Comparison of ENCODE assay signal across 25 cellular contexts in the genomic region with DNA sequence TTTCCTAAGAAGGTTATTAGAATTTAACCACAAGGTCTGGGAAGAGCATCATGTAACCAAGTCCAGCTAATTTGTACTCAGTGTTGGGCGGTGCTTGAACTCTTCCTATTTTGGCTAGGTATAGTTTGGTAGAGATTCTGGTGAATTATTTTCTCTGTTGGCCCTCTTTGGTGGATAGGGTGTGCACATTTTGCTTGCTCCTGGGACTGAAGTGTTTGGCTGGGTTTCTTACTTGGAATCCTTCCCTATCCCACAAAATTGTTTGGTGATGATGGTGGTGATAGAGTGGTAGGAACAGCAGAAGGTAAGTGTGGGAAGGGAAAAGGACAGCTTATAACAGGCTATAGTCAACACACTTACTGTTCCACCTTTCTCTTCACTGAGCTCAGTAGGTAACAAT.
"Had no signal": no experiment of that assay in that cellular context is flagged by ENCODE, and none has a peak within 500 bp of the region (broad histone marks: within the 10 kb centered on the region; RNA-seq: fewer than 3 reads in every experiment).

No MANE protein-coding gene starts in this region.

- H3K4me3 Mint-ChIP-seq: activated naive CD8-positive, alpha-beta T cell; activated T-cell treated with anti-CD3 and anti-CD28 coated beads, Interleukin-2, amount 50 U/mL, for 24 hours; activated T-helper 17 cell treated with anti-CD3 and anti-CD28 coated beads, Interleukin-2, amount 50 U/mL, for 72 hours; naive thymus-derived CD4-positive, alpha-beta T cell; neural crest cell; type B pancreatic cell had no signal

- H3K36me3 ChIP-seq: adrenal gland, cardiac muscle cell, lower lobe of right lung, spleen, thoracic aorta, vagina had no signal

- H3K9me3 ChIP-seq: adrenal gland, body of pancreas, lower lobe of right lung, thoracic aorta, vagina had no signal

- H3K27ac Mint-ChIP-seq: activated naive CD8-positive, alpha-beta T cell; activated T-cell treated with anti-CD3 and anti-CD28 coated beads, Interleukin-2, amount 50 U/mL, for 24 hours; activated T-helper 17 cell treated with anti-CD3 and anti-CD28 coated beads, Interleukin-2, amount 50 U/mL, for 72 hours; naive thymus-derived CD4-positive, alpha-beta T cell; type B pancreatic cell had no signal

- H3K4me1 Mint-ChIP-seq: activated T-helper 17 cell treated with anti-CD3 and anti-CD28 coated beads, Interleukin-2, amount 50 U/mL, for 72 hours; naive thymus-derived CD4-positive, alpha-beta T cell; neural crest cell had no signal

- H3K4me3 ChIP-seq: adrenal gland, body of pancreas, cardiac muscle cell, lower lobe of right lung, spleen, thoracic aorta, vagina had no signal

- DNase-seq: activated CD4-positive, alpha-beta T cell treated with anti-CD3 and anti-CD28 coated beads for 1 hour; activated CD8-positive, alpha-beta memory T cell treated with anti-CD3 and anti-CD28 coated beads for 24 hours; activated CD8-positive, alpha-beta memory T cell treated with anti-CD3 and anti-CD28 coated beads, Interleukin-2, amount 50 U/mL, for 4 hours; activated T-cell treated with anti-CD3 and anti-CD28 coated beads, Interleukin-2, amount 50 U/mL, for 24 hours; adrenal gland; body of pancreas; hypothalamus; left cardiac atrium; lower lobe of right lung; mesendoderm; naive thymus-derived CD4-positive, alpha-beta T cell; occipital lobe; spleen; stimulated activated CD4-positive, alpha-beta T cell treated with anti-CD3 and anti-CD28 coated beads, Interleukin-4, amount 100 ng/mL, for 1 hour; stimulated activated naive CD4-positive, alpha-beta T cell; T-helper 1 cell; T-helper 9 cell had no signal

- H3K4me1 ChIP-seq: adrenal gland, spleen, vagina had no signal

- H3K27me3 ChIP-seq: adrenal gland, body of pancreas, cardiac muscle cell, spleen, vagina had no signal

- ATAC-seq: activated T-helper 17 cell treated with anti-CD3 and anti-CD28 coated beads, Interleukin-2, amount 50 U/mL, for 72 hours; body of pancreas; left cardiac atrium; naive thymus-derived CD4-positive, alpha-beta T cell had no signal

- H3K27ac ChIP-seq: adrenal gland, cardiac muscle cell, epithelial cell of prostate, lower lobe of right lung, spleen, thoracic aorta, vagina had no signal

- H3K27me3 Mint-ChIP-seq: activated naive CD8-positive, alpha-beta T cell; naive thymus-derived CD4-positive, alpha-beta T cell; type B pancreatic cell had no signal
